In genomic region chr11:128492903-128493569, GRCh38 we compare ENCODE assay signal across 9 cellular contexts.
A peak's percentile ranks its signal among the peaks of the same experiment; 100 is the strongest.
DNase-seq lines count a peak whose midpoint lies in the region; ATAC-seq and FAIRE-seq lines count a peak whose summit lies in the region.
"Had no signal": no experiment of that assay in that cellular context is flagged by ENCODE, and none has a peak within 500 bp of the region (broad histone marks: within the 10 kb centered on the region; RNA-seq: fewer than 3 reads in every experiment).

No MANE protein-coding gene starts in this region.

- intact Hi-C loops in naive thymus-derived CD4-positive, alpha-beta T cell (cut with micrococcal nuclease), result loop anchor here (1.0 to 2.0 kb wide), 2 partner anchors 10 to 16 kb away; no protein-coding TSS in a partner anchor

- H3K27me3 Mint-ChIP-seq in stimulated activated naive CD8-positive, alpha-beta T cell treated with anti-CD3 and anti-CD28 coated beads, Interleukin-15, Interleukin-2, amounts not matched to agents 100 ng/mL and 50 ng/mL, for 24 hours, result no peaks in the 10 kb centered on the region
- no peaks in the 10 kb centered on the region for H3K27me3 Mint-ChIP-seq in activated naive CD8-positive, alpha-beta T cell treated with anti-CD3 and anti-CD28 coated beads, Interleukin-2, amount 10 ng/mL, durations not matched to agents 7 days and 5 days
- H3K27me3 Mint-ChIP-seq in naive thymus-derived CD4-positive, alpha-beta T cell, result no peaks in the 10 kb centered on the region

- no peak for DNase-seq in stimulated activated naive CD8-positive, alpha-beta T cell treated with anti-CD3 and anti-CD28 coated beads, Interleukin-15, Interleukin-2, amounts not matched to agents 100 U/mL and 50 U/mL, for 24 hours
- no peak for DNase-seq in activated naive CD8-positive, alpha-beta T cell treated with anti-CD3 and anti-CD28 coated beads, Interleukin-2, amount 10 ng/mL, durations not matched to agents 7 days and 5 days
- DNase-seq in naive thymus-derived CD4-positive, alpha-beta T cell, result peak in 1 of 9 donors; percentile 48
- no peak for DNase-seq in 8988T
- DNase-seq in frontal cortex (ENCODE audit: low spot score in 2 of 2), result no peak
- DNase-seq in activated CD8-positive, alpha-beta memory T cell treated with anti-CD3 and anti-CD28 coated beads, Interleukin-2, amount 50 U/mL, for 4 hours, result no peak
- DNase-seq in dedifferentiated amniotic fluid mesenchymal stem cell (ENCODE audit: extremely low spot score), result no peak
- DNase-seq: Calu3 had no signal

- H3K4me3 ChIP-seq in naive thymus-derived CD4-positive, alpha-beta T cell (ENCODE audit: low read length), result peak overlapping the region; percentile 21

- no peaks in the 10 kb centered on the region for H3K27me3 ChIP-seq in naive thymus-derived CD4-positive, alpha-beta T cell (ENCODE audit: control insufficient read depth in 2 of 2, insufficient read depth in 2 of 2, low read length in 2 of 2)

- H3K4me1 Mint-ChIP-seq in stimulated activated naive CD8-positive, alpha-beta T cell treated with anti-CD3 and anti-CD28 coated beads, Interleukin-15, Interleukin-2, amounts not matched to agents 100 ng/mL and 50 ng/mL, for 24 hours (ENCODE audit: low read depth), result peaks cover 100% of the 10 kb centered on the region
- H3K4me1 Mint-ChIP-seq in activated naive CD8-positive, alpha-beta T cell treated with anti-CD3 and anti-CD28 coated beads, Interleukin-2, amount 10 ng/mL, durations not matched to agents 7 days and 5 days, result peaks cover 93% of the 10 kb centered on the region
- peaks cover 77 to 100% (median 100%) of the 10 kb centered on the region in 7 donors for H3K4me1 Mint-ChIP-seq in naive thymus-derived CD4-positive, alpha-beta T cell

- CTCF ChIA-PET in naive thymus-derived CD4-positive, alpha-beta T cell (lab: Charles Lee), result interaction anchor here (1.2 to 2.4 kb wide), 6 partner anchors 9 to 203 kb away, joined by 3 to 15 read pairs (median 5); no protein-coding TSS in a partner anchor

- H3K4me3 Mint-ChIP-seq in stimulated activated naive CD8-positive, alpha-beta T cell treated with anti-CD3 and anti-CD28 coated beads, Interleukin-15, Interleukin-2, amounts not matched to agents 100 ng/mL and 50 ng/mL, for 24 hours, result peak overlapping the region; percentile 58
- peak overlapping the region; percentile 80 for H3K4me3 Mint-ChIP-seq in activated naive CD8-positive, alpha-beta T cell treated with anti-CD3 and anti-CD28 coated beads, Interleukin-2, amount 10 ng/mL, durations not matched to agents 7 days and 5 days
- H3K4me3 Mint-ChIP-seq in naive thymus-derived CD4-positive, alpha-beta T cell, result peak overlapping the region; percentile 71 to 100 (median 88)

- no peaks in the 10 kb centered on the region for H3K9me3 ChIP-seq in naive thymus-derived CD4-positive, alpha-beta T cell (ENCODE audit: control insufficient read depth in 2 of 3, low read length in 3 of 3)

- H3K27ac Mint-ChIP-seq in stimulated activated naive CD8-positive, alpha-beta T cell treated with anti-CD3 and anti-CD28 coated beads, Interleukin-15, Interleukin-2, amounts not matched to agents 100 ng/mL and 50 ng/mL, for 24 hours, result peak overlapping the region; percentile 98
- peak overlapping the region; percentile 95 for H3K27ac Mint-ChIP-seq in activated naive CD8-positive, alpha-beta T cell treated with anti-CD3 and anti-CD28 coated beads, Interleukin-2, amount 10 ng/mL, durations not matched to agents 7 days and 5 days
- peak overlapping the region; percentile 93 to 99 (median 96) for H3K27ac Mint-ChIP-seq in naive thymus-derived CD4-positive, alpha-beta T cell

- POLR2A ChIA-PET in activated naive CD8-positive, alpha-beta T cell treated with anti-CD3 and anti-CD28 coated beads, Interleukin-2, amount 10 ng/mL, durations not matched to agents 7 days and 5 days (lab: Charles Lee), result interaction anchor here (0.9 to 34.4 kb wide), 12 partner anchors 6 to 203 kb away, joined by 3 to 716 read pairs (median 7); no protein-coding TSS in a partner anchor
- POLR2A ChIA-PET in naive thymus-derived CD4-positive, alpha-beta T cell (lab: Charles Lee), result interaction anchor here (0.6 to 16.8 kb wide), 8 partner anchors 11 to 196 kb away, joined by 3 to 545 read pairs (median 55); no protein-coding TSS in a partner anchor

- no peak for ATAC-seq in stimulated activated naive CD8-positive, alpha-beta T cell treated with anti-CD3 and anti-CD28 coated beads, Interleukin-15, Interleukin-2, amounts not matched to agents 100 U/mL and 50 U/mL, for 24 hours
- peak; percentile 27 for ATAC-seq in activated naive CD8-positive, alpha-beta T cell treated with anti-CD3 and anti-CD28 coated beads, Interleukin-2, amount 10 ng/mL, durations not matched to agents 7 days and 5 days (ENCODE audit: low read depth)
- peak; percentile 38 for ATAC-seq in naive thymus-derived CD4-positive, alpha-beta T cell

- H3K9me3 Mint-ChIP-seq in stimulated activated naive CD8-positive, alpha-beta T cell treated with anti-CD3 and anti-CD28 coated beads, Interleukin-15, Interleukin-2, amounts not matched to agents 100 ng/mL and 50 ng/mL, for 24 hours, result no peaks in the 10 kb centered on the region
- no peaks in the 10 kb centered on the region for H3K9me3 Mint-ChIP-seq in activated naive CD8-positive, alpha-beta T cell treated with anti-CD3 and anti-CD28 coated beads, Interleukin-2, amount 10 ng/mL, durations not matched to agents 7 days and 5 days
- H3K9me3 Mint-ChIP-seq in naive thymus-derived CD4-positive, alpha-beta T cell, result peaks cover 0 to 3% (median 0%) of the 10 kb centered on the region in 11 donors

- H3K36me3 Mint-ChIP-seq in stimulated activated naive CD8-positive, alpha-beta T cell treated with anti-CD3 and anti-CD28 coated beads, Interleukin-15, Interleukin-2, amounts not matched to agents 100 ng/mL and 50 ng/mL, for 24 hours (ENCODE audit: low read depth), result peaks cover 79% of the 10 kb centered on the region
- peaks cover 72% of the 10 kb centered on the region for H3K36me3 Mint-ChIP-seq in activated naive CD8-positive, alpha-beta T cell treated with anti-CD3 and anti-CD28 coated beads, Interleukin-2, amount 10 ng/mL, durations not matched to agents 7 days and 5 days
- peaks cover 27 to 87% (median 75%) of the 10 kb centered on the region in 5 donors for H3K36me3 Mint-ChIP-seq in naive thymus-derived CD4-positive, alpha-beta T cell

- peaks cover 94 to 97% of the 10 kb centered on the region in 2 donors for H3K4me1 ChIP-seq in naive thymus-derived CD4-positive, alpha-beta T cell (ENCODE audit: control insufficient read depth in 2 of 2, insufficient read depth in 2 of 2, low read length in 2 of 2)

- peak overlapping the region; percentile 97 for H3K27ac ChIP-seq in naive thymus-derived CD4-positive, alpha-beta T cell (ENCODE audit: low read depth, low read length)

- no peak for FAIRE-seq in frontal cortex (lab: Jason Lieb, UNC)

- H3K36me3 ChIP-seq in naive thymus-derived CD4-positive, alpha-beta T cell (ENCODE audit: control insufficient read depth in 2 of 3, insufficient read depth in 3 of 3, low read length in 3 of 3), result peaks cover 19 to 49% (median 24%) of the 10 kb centered on the region in 3 experiments
